Comparison of ENCODE assay signal across 1 cellular context in the genomic region with DNA sequence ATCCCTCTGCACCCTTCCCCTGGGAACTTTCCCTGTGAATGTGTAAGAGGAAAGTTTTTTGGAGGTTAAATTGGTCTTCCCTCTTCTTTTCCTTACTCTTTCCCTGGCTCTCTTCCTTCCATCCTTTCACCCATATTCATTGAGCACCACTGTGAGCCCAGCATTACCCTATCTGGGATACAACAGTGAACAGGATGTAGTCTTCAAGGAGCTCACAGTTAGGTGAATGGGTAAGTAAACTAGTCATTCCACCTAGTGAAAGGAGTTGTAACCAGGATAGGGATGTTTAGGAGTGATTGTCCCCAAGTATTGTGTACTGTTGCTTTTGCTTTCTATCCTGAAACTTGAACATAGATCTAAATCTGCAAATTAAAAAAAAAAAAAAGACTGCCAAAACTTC.
TF ChIP-seq lines count a peak whose summit lies in the region.

No MANE protein-coding gene starts in this region.

TF ChIP-seq in GM23338, 12 proteins besides CTCF, POLR2A, EP300 and RAD21:
- TF ChIP-seq, protein P1, sequence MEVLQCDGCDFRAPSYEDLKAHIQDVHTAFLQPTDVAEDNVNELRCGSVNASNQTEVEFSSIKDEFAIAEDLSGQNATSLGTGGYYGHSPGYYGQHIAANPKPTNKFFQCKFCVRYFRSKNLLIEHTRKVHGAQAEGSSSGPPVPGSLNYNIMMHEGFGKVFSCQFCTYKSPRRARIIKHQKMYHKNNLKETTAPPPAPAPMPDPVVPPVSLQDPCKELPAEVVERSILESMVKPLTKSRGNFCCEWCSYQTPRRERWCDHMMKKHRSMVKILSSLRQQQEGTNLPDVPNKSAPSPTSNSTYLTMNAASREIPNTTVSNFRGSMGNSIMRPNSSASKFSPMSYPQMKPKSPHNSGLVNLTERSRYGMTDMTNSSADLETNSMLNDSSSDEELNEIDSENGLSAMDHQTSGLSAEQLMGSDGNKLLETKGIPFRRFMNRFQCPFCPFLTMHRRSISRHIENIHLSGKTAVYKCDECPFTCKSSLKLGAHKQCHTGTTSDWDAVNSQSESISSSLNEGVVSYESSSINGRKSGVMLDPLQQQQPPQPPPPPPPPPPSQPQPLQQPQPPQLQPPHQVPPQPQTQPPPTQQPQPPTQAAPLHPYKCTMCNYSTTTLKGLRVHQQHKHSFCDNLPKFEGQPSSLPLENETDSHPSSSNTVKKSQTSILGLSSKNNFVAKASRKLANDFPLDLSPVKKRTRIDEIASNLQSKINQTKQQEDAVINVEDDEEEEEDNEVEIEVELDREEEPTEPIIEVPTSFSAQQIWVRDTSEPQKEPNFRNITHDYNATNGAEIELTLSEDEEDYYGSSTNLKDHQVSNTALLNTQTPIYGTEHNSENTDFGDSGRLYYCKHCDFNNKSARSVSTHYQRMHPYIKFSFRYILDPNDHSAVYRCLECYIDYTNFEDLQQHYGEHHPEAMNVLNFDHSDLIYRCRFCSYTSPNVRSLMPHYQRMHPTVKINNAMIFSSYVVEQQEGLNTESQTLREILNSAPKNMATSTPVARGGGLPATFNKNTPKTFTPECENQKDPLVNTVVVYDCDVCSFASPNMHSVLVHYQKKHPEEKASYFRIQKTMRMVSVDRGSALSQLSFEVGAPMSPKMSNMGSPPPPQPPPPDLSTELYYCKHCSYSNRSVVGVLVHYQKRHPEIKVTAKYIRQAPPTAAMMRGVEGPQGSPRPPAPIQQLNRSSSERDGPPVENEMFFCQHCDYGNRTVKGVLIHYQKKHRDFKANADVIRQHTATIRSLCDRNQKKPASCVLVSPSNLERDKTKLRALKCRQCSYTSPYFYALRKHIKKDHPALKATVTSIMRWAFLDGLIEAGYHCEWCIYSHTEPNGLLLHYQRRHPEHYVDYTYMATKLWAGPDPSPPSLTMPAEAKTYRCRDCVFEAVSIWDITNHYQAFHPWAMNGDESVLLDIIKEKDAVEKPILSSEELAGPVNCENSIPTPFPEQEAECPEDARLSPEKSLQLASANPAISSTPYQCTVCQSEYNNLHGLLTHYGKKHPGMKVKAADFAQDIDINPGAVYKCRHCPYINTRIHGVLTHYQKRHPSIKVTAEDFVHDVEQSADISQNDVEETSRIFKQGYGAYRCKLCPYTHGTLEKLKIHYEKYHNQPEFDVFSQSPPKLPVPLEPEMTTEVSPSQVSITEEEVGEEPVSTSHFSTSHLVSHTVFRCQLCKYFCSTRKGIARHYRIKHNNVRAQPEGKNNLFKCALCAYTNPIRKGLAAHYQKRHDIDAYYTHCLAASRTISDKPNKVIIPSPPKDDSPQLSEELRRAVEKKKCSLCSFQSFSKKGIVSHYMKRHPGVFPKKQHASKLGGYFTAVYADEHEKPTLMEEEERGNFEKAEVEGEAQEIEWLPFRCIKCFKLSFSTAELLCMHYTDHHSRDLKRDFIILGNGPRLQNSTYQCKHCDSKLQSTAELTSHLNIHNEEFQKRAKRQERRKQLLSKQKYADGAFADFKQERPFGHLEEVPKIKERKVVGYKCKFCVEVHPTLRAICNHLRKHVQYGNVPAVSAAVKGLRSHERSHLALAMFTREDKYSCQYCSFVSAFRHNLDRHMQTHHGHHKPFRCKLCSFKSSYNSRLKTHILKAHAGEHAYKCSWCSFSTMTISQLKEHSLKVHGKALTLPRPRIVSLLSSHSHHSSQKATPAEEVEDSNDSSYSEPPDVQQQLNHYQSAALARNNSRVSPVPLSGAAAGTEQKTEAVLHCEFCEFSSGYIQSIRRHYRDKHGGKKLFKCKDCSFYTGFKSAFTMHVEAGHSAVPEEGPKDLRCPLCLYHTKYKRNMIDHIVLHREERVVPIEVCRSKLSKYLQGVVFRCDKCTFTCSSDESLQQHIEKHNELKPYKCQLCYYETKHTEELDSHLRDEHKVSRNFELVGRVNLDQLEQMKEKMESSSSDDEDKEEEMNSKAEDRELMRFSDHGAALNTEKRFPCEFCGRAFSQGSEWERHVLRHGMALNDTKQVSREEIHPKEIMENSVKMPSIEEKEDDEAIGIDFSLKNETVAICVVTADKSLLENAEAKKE (CRISPR knock-in tag; IDR thresholded peaks at IDR 0.05): peak; percentile 79
- TF ChIP-seq, protein P2, sequence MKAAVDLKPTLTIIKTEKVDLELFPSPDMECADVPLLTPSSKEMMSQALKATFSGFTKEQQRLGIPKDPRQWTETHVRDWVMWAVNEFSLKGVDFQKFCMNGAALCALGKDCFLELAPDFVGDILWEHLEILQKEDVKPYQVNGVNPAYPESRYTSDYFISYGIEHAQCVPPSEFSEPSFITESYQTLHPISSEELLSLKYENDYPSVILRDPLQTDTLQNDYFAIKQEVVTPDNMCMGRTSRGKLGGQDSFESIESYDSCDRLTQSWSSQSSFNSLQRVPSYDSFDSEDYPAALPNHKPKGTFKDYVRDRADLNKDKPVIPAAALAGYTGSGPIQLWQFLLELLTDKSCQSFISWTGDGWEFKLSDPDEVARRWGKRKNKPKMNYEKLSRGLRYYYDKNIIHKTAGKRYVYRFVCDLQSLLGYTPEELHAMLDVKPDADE (IDR thresholded peaks at IDR 0.05): no peak
- TF ChIP-seq POLR2AphosphoS5 (IDR thresholded peaks at IDR 0.05; ENCODE audit: low read depth) (no peak), ZNF114 (CRISPR knock-in tag; IDR thresholded peaks at IDR 0.05) (no peak)
